ENCODE assay signal across 7 cellular contexts in genomic region chr7:86792260-86792659, GRCh38.
"Had no signal": no experiment of that assay in that cellular context is flagged by ENCODE, and none has a peak within 500 bp of the region (broad histone marks: within the 10 kb centered on the region; RNA-seq: fewer than 3 reads in every experiment).

No MANE protein-coding gene starts in this region.

- H3K4me1 ChIP-seq: HAP-1 had no signal

- ATAC-seq: HCT116 had no signal

- H3K9ac ChIP-seq: GM23248 had no signal

- FAIRE-seq: HTR-8/SVneo had no signal

- H3K36me3 ChIP-seq: HAP-1 had no signal

- H3K9me3 ChIP-seq: HAP-1 had no signal

- H3K27ac ChIP-seq: GM23248 had no signal

- H3K4me3 ChIP-seq: GM23248, HAP-1 had no signal

- DNase-seq: GM23248, GOT3, H7, HFFc6 had no signal

- H2AFZ ChIP-seq: GM23248 had no signal
